Comparison of ENCODE assay signal across 19 cellular contexts in the genomic region with DNA sequence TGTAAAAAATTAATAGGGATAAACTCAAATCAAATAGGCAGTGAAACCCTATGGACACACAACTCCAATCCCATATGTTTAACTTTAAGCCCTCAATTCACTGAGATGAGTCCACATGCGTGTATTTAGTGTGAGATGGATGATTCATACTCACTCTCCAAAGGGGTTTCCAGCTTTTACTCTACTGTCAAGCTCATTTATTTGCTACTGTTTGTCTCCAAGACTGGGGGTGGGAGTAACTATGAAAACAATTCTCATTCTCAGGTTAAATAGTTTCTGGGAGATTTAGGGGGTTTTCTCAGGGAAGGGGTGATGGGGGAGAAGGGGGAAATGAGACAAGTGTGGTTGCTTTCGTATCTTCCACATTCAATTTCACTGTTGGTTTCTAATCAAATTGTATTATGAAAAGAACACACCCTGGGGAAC. TPM values are rescaled to one million over a fixed set of nuclear protein-coding genes. Genes with fewer than 3 reads are reported as not detected.
DNase-seq lines count a peak whose midpoint lies in the region; ATAC-seq, FAIRE-seq and TF ChIP-seq lines count a peak whose summit lies in the region.
"Had no signal": no experiment of that assay in that cellular context is flagged by ENCODE, and none has a peak within 500 bp of the region (broad histone marks: within the 10 kb centered on the region; RNA-seq: fewer than 3 reads in every experiment).

No MANE protein-coding gene starts in this region.

- H3K4me1 ChIP-seq in naive thymus-derived CD4-positive, alpha-beta T cell (ENCODE audit: control insufficient read depth in 2 of 2, insufficient read depth in 2 of 2, low read length in 2 of 2): peaks cover 17 to 24% of the 10 kb centered on the region in 2 donors
- peaks cover 0 to 11% of the 10 kb centered on the region in 2 donors for H3K4me1 ChIP-seq in adrenal gland (replicated peaks in 1 of 2)

- H3K9me3 Mint-ChIP-seq in activated CD4-positive, alpha-beta memory T cell treated with anti-CD3 and anti-CD28 coated beads for 36 hours: no peaks in the 10 kb centered on the region
- peaks cover 0 to 2% (median 0%) of the 10 kb centered on the region in 11 donors for H3K9me3 Mint-ChIP-seq in naive thymus-derived CD4-positive, alpha-beta T cell

- no peak overlapping the region for H3K27ac Mint-ChIP-seq in activated CD4-positive, alpha-beta memory T cell treated with anti-CD3 and anti-CD28 coated beads for 36 hours
- H3K27ac Mint-ChIP-seq in naive thymus-derived CD4-positive, alpha-beta T cell: peak overlapping the region; percentile 7 to 99 (median 96)

- H3K36me3 Mint-ChIP-seq in activated CD4-positive, alpha-beta memory T cell treated with anti-CD3 and anti-CD28 coated beads for 36 hours: peaks cover 23% of the 10 kb centered on the region
- peaks cover 0 to 26% (median 17%) of the 10 kb centered on the region in 5 donors for H3K36me3 Mint-ChIP-seq in naive thymus-derived CD4-positive, alpha-beta T cell

- peak; percentile 49 for ATAC-seq in GM18868 (IDR thresholded peaks at IDR 0.05; ENCODE audit: unreplicated experiment)
- ATAC-seq in naive thymus-derived CD4-positive, alpha-beta T cell: no peak
- ATAC-seq: heart right ventricle, mucosa of descending colon had no signal

- H3K4me3 ChIP-seq in naive thymus-derived CD4-positive, alpha-beta T cell (ENCODE audit: low read length): no peak overlapping the region
- no peak overlapping the region for H3K4me3 ChIP-seq in adrenal gland
- H3K4me3 ChIP-seq: heart right ventricle, mucosa of descending colon, thoracic aorta had no signal

- peaks cover 54% of the 10 kb centered on the region for H3K4me1 Mint-ChIP-seq in activated CD4-positive, alpha-beta memory T cell treated with anti-CD3 and anti-CD28 coated beads for 36 hours (ENCODE audit: low read depth)
- peaks cover 30 to 66% (median 63%) of the 10 kb centered on the region in 7 donors for H3K4me1 Mint-ChIP-seq in naive thymus-derived CD4-positive, alpha-beta T cell

- peak overlapping the region; percentile 98 for H3K27ac ChIP-seq in naive thymus-derived CD4-positive, alpha-beta T cell (ENCODE audit: low read depth, low read length)
- H3K27ac ChIP-seq in adrenal gland: no peak overlapping the region
- H3K27ac ChIP-seq: heart right ventricle, thoracic aorta had no signal

- FAIRE-seq in frontal cortex (lab: Jason Lieb, UNC): no peak
- FAIRE-seq: astrocyte had no signal

- peak overlapping the region; percentile 19 for H3K4me3 Mint-ChIP-seq in activated CD4-positive, alpha-beta memory T cell treated with anti-CD3 and anti-CD28 coated beads for 36 hours
- H3K4me3 Mint-ChIP-seq in naive thymus-derived CD4-positive, alpha-beta T cell: peak overlapping the region; percentile 19 to 100 (median 93)

- peak; percentile 52 for DNase-seq in ELR (ENCODE audit: low read depth)
- peak; percentile 21 for DNase-seq in activated CD4-positive, alpha-beta memory T cell treated with anti-CD3 and anti-CD28 coated beads for 36 hours
- DNase-seq in naive thymus-derived CD4-positive, alpha-beta T cell: peak in 1 of 9 donors; percentile 23
- DNase-seq in DMS53 (lab: John Stamatoyannopoulos, UW): no peak
- no peak for DNase-seq in frontal cortex (ENCODE audit: low spot score in 2 of 2)
- DNase-seq in adrenal gland: no peak
- DNase-seq: cortex of kidney, DMS79, heart right ventricle, KBM-7, kidney glomerular epithelial cell, mucosa of descending colon, NCI-H1417, NCI-H2227 treated with DMSO at 0.1 percent for 48 hours, posterior cingulate gyrus, SIG-M5 had no signal

- 85 to 98% (median 92%) methylated on average over 2 of the region's 2 CpGs for WGBS in adrenal gland, 4 donors

- intact Hi-C loops in activated CD4-positive, alpha-beta memory T cell treated with anti-CD3 and anti-CD28 coated beads for 36 hours (cut with micrococcal nuclease): loop anchor here (1.0 to 10.0 kb wide), 5 partner anchors 8 to 648 kb away; a partner anchor contains a TSS
- intact Hi-C loops in naive thymus-derived CD4-positive, alpha-beta T cell (cut with micrococcal nuclease): loop anchor here (5.0 to 10.0 kb wide), 4 partner anchors 40 to 648 kb away; a partner anchor contains a TSS
- intact Hi-C loops in adrenal gland (cut with DNase I): no loop called here

- CTCF ChIA-PET in activated CD4-positive, alpha-beta memory T cell treated with anti-CD3 and anti-CD28 coated beads for 36 hours (lab: Charles Lee): interaction anchor here (0.7 to 3.3 kb wide), 6 partner anchors 19 to 205 kb away, joined by 3 to 16 read pairs (median 4); no protein-coding TSS in a partner anchor
- CTCF ChIA-PET in naive thymus-derived CD4-positive, alpha-beta T cell (lab: Charles Lee): interaction anchor here (0.6 to 2.0 kb wide), 6 partner anchors 10 to 1319 kb away, joined by 3 to 11 read pairs (median 4); a partner anchor contains a TSS

- peaks cover 12 to 31% (median 16%) of the 10 kb centered on the region in 3 experiments for H3K36me3 ChIP-seq in naive thymus-derived CD4-positive, alpha-beta T cell (ENCODE audit: control insufficient read depth in 2 of 3, insufficient read depth in 3 of 3, low read length in 3 of 3)
- peaks cover 0 to 5% of the 10 kb centered on the region in 2 donors for H3K36me3 ChIP-seq in adrenal gland (replicated peaks in 1 of 2)

- no peak for TF ChIP-seq POLR2A in adrenal gland (IDR thresholded peaks at IDR 0.05)

- no peaks in the 10 kb centered on the region for H3K9me3 ChIP-seq in naive thymus-derived CD4-positive, alpha-beta T cell (ENCODE audit: control insufficient read depth in 2 of 3, low read length in 3 of 3)
- H3K9me3 ChIP-seq in adrenal gland (replicated peaks in 1 of 3): no peaks in the 10 kb centered on the region
- H3K9me3 ChIP-seq: heart right ventricle, mucosa of descending colon, thoracic aorta had no signal

- no peak for TF ChIP-seq CTCF in adrenal gland (IDR thresholded peaks at IDR 0.05)

- H3K27me3 ChIP-seq in naive thymus-derived CD4-positive, alpha-beta T cell (ENCODE audit: control insufficient read depth in 2 of 2, insufficient read depth in 2 of 2, low read length in 2 of 2): no peaks in the 10 kb centered on the region
- no peaks in the 10 kb centered on the region for H3K27me3 ChIP-seq in adrenal gland
- H3K27me3 ChIP-seq: heart right ventricle had no signal

- H3K27me3 Mint-ChIP-seq in activated CD4-positive, alpha-beta memory T cell treated with anti-CD3 and anti-CD28 coated beads for 36 hours: no peaks in the 10 kb centered on the region
- peaks cover 0 to under 1% (median 0%) of the 10 kb centered on the region in 5 donors for H3K27me3 Mint-ChIP-seq in naive thymus-derived CD4-positive, alpha-beta T cell

- POLR2A ChIA-PET in activated CD4-positive, alpha-beta memory T cell treated with anti-CD3 and anti-CD28 coated beads for 36 hours (lab: Charles Lee): interaction anchor here (1.0 to 1.4 kb wide), 5 partner anchors 9 to 142 kb away, joined by 3 to 16 read pairs (median 4); a partner anchor contains a TSS
- POLR2A ChIA-PET in naive thymus-derived CD4-positive, alpha-beta T cell (lab: Charles Lee): interaction anchor here (0.9 to 6.9 kb wide), 8 partner anchors 10 to 488 kb away, joined by 3 to 85 read pairs (median 8); a partner anchor contains a TSS

RNA-seq across cellular contexts. Expression of a gene that starts 2.7 kb away (rescaled TPM):
- total RNA-seq in activated CD4-positive, alpha-beta memory T cell treated with anti-CD3 and anti-CD28 coated beads for 36 hours: 10 to 100 TPM; 31.5 to 31.6 TPM
- total RNA-seq in naive thymus-derived CD4-positive, alpha-beta T cell: 10 to 100 TPM; 23.9 to 55.5 (median 45.9) TPM
- 10 to 100 TPM; 57.3 to 76.6 TPM for polyA plus RNA-seq in naive thymus-derived CD4-positive, alpha-beta T cell
- total RNA-seq in frontal cortex (6.5 TPM), adrenal gland (10 to 100 TPM; 22.6 to 52.2 (median 30.9) TPM)
- 10 to 100 TPM in 2 of 3 donors, 1 to 10 TPM in 1; 4.2 to 16.2 (median 15.9) TPM for polyA plus RNA-seq in adrenal gland

RNA-seq across cellular contexts. Expression of a gene that starts 22.6 kb away (rescaled TPM):
- total RNA-seq in activated CD4-positive, alpha-beta memory T cell treated with anti-CD3 and anti-CD28 coated beads for 36 hours: 100 to 1,000 TPM; 149 to 202 TPM
- 100 to 1,000 TPM in 4 of 5 experiments, 10 to 100 TPM in 1; 70.4 to 164 (median 122) TPM for total RNA-seq in naive thymus-derived CD4-positive, alpha-beta T cell
- polyA plus RNA-seq in naive thymus-derived CD4-positive, alpha-beta T cell: 10 to 100 TPM; 12.5 to 18.7 TPM
- 234 TPM for total RNA-seq in frontal cortex
- total RNA-seq in adrenal gland: 100 to 1,000 TPM in 4 of 8 donors, 10 to 100 TPM in 4; 56.3 to 159 (median 111) TPM
- 100 to 1,000 TPM in 2 of 3 donors, 10 to 100 TPM in 1; 33.1 to 161 (median 109) TPM for polyA plus RNA-seq in adrenal gland

RNA-seq across cellular contexts. Expression of a gene that starts 40.4 kb away (rescaled TPM):
- 10 to 100 TPM; 34.9 to 35.0 TPM for total RNA-seq in activated CD4-positive, alpha-beta memory T cell treated with anti-CD3 and anti-CD28 coated beads for 36 hours
- 10 to 100 TPM; 16.5 to 32.0 (median 27.8) TPM for total RNA-seq in naive thymus-derived CD4-positive, alpha-beta T cell
- 10 to 100 TPM in 1 of 2 donors, 1 to 10 TPM in 1; 9.1 to 15.9 TPM for polyA plus RNA-seq in naive thymus-derived CD4-positive, alpha-beta T cell
- total RNA-seq in frontal cortex (5.3 TPM), adrenal gland (100 to 1,000 TPM in 1 of 8 donors, 10 to 100 TPM in 7; 21.3 to 127 (median 37.2) TPM)
- polyA plus RNA-seq in adrenal gland: 100 to 1,000 TPM in 1 of 3 donors, 10 to 100 TPM in 1, 1 to 10 TPM in 1; 8.9 to 143 (median 11.1) TPM

Comparison
In these comparisons a context has a peak if more than half of its experiments do, and no peak if none do; other contexts are left out.
1. DNase-seq: peak in ELR (single experiment) and activated CD4-positive, alpha-beta memory T cell treated with anti-CD3 and anti-CD28 coated beads for 36 hours (single experiment); none in DMS53 (single experiment), frontal cortex (0 of 2) and adrenal gland (0 of 7).
2. intact Hi-C loops: an anchor here in activated CD4-positive, alpha-beta memory T cell treated with anti-CD3 and anti-CD28 coated beads for 36 hours (1.0 to 10.0 kb wide) and naive thymus-derived CD4-positive, alpha-beta T cell (5.0 to 10.0 kb wide); none called in adrenal gland.